ENCODE assay signal across 14 cellular contexts in genomic region chr6:151661928-151662327, GRCh38.
DNase-seq lines count a peak whose midpoint lies in the region; ATAC-seq and TF ChIP-seq lines count a peak whose summit lies in the region.
"Had no signal": no experiment of that assay in that cellular context is flagged by ENCODE, and none has a peak within 500 bp of the region (broad histone marks: within the 10 kb centered on the region; RNA-seq: fewer than 3 reads in every experiment).

No MANE protein-coding gene starts in this region.

- no peak for TF ChIP-seq POLR2A in gastroesophageal sphincter (IDR thresholded peaks at IDR 0.05)

- dilution Hi-C loops in mammary epithelial cell (cut with HindIII; ENCODE audit: low sequenced_read_pairs): no loop called here

- intact Hi-C loops in mammary epithelial cell (cut with micrococcal nuclease): no loop called here
- intact Hi-C loops in left cardiac atrium (cut with DNase I): no loop called here

- CTCF ChIA-PET in mammary epithelial cell (lab: Charles Lee; ENCODE audit: low non-redundant PET): interaction anchor here (0.5 kb wide), 1 partner anchor 10 kb away, joined by 5 read pairs; no protein-coding TSS in a partner anchor

- H3K27me3 ChIP-seq in mammary epithelial cell (ENCODE audit: insufficient read depth, low read length) (no peaks in the 10 kb centered on the region), osteoblast (ENCODE audit: insufficient read depth, low read length) (peaks cover 5% of the 10 kb centered on the region), gastroesophageal sphincter (no peaks in the 10 kb centered on the region)
- H3K27me3 ChIP-seq: MG63, spleen had no signal

- WGBS in mammary epithelial cell (ENCODE audit: low coverage, missing lambda C conversion rate): 36% methylated on average over 4 of the region's 4 CpGs
- WGBS in gastroesophageal sphincter (ENCODE audit: low coverage in 1 of 2), 2 donors: 26 to 45% methylated on average over 4 of the region's 4 CpGs

- DNase-seq in LNCaP clone FGC (ENCODE audit: low read depth) (no peak), mammary epithelial cell (no peak), osteoblast (ENCODE audit: insufficient read length, low spot score, missing footprints) (no peak), left cardiac atrium (no peak)
- DNase-seq: COR-L47, left ventricle myocardium inferior, MG63, NCI-H226, SHP77, spleen had no signal

- peak; percentile 52 for TF ChIP-seq CTCF in GM12874 (IDR thresholded peaks at IDR 0.05; ENCODE audit: insufficient read depth, low read depth, low read length)
- TF ChIP-seq CTCF in LNCaP clone FGC (IDR thresholded peaks at IDR 0.05; ENCODE audit: control insufficient read depth, extremely low read depth, insufficient read depth): peak; percentile 34; the same call in 1 of the 2 replicates
- peak; percentile 19 to 40 for TF ChIP-seq CTCF in mammary epithelial cell (conservative IDR thresholded peaks at IDR 0.05 in 1 of 2, IDR thresholded peaks at IDR 0.05 in 1 of 2; ENCODE audit: extremely low read depth in 1 of 2, insufficient read depth in 1 of 2, low read depth in 1 of 2, low read length in 2 of 2)
- TF ChIP-seq CTCF in osteoblast (IDR thresholded peaks at IDR 0.05; ENCODE audit: extremely low read depth, low read depth, low read length): peak; percentile 23
- no peak for TF ChIP-seq CTCF in gastroesophageal sphincter (IDR thresholded peaks at IDR 0.05)

- no TSS peak for BruUV-seq in mammary epithelial cell (replicated peaks; lab: Mats Ljungman, UMichigan)

- no peak overlapping the region for H3K27ac ChIP-seq in mammary epithelial cell (ENCODE audit: insufficient read depth, low read depth, low read length)
- no peak overlapping the region for H3K27ac ChIP-seq in osteoblast (ENCODE audit: low read depth, low read length)
- H3K27ac ChIP-seq in gastroesophageal sphincter: no peak overlapping the region
- H3K27ac ChIP-seq: left ventricle myocardium inferior, spleen, thoracic aorta had no signal

- H3K79me2 ChIP-seq in mammary epithelial cell (ENCODE audit: insufficient read depth, low read length): no peaks in the 10 kb centered on the region
- H3K79me2 ChIP-seq in osteoblast (ENCODE audit: insufficient read depth, low read length): no peaks in the 10 kb centered on the region

- H3K9me3 ChIP-seq in mammary epithelial cell (replicated peaks; ENCODE audit: insufficient read depth, low read length) (no peaks in the 10 kb centered on the region), osteoblast (ENCODE audit: low read depth, low read length) (no peaks in the 10 kb centered on the region), gastroesophageal sphincter (no peaks in the 10 kb centered on the region)
- H3K9me3 ChIP-seq: left ventricle myocardium inferior, MG63, spleen, thoracic aorta had no signal

- no peak overlapping the region for H2AFZ ChIP-seq in mammary epithelial cell (ENCODE audit: low read depth, low read length)
- H2AFZ ChIP-seq in osteoblast (ENCODE audit: low read length): no peak overlapping the region

- no peak overlapping the region for H3K9ac ChIP-seq in mammary epithelial cell (ENCODE audit: insufficient read depth, low read length)

- H3K4me3 ChIP-seq in LNCaP clone FGC (ENCODE audit: low read depth, low read length): no peak overlapping the region
- H3K4me3 ChIP-seq in mammary epithelial cell (replicated peaks in 1 of 3; ENCODE audit: insufficient read depth in 1 of 3, low read depth in 2 of 3, low read length in 3 of 3): no peak overlapping the region
- H3K4me3 ChIP-seq in osteoblast (ENCODE audit: insufficient read depth, low read length): no peak overlapping the region
- H3K4me3 ChIP-seq in gastroesophageal sphincter: no peak overlapping the region
- H3K4me3 ChIP-seq: left ventricle myocardium inferior, MG63, spleen, thoracic aorta had no signal

- in situ Hi-C loops in mammary epithelial cell (cut with MboI; ENCODE audit: low sequenced_read_pairs in 2 of 2): no loop called here

- no peaks in the 10 kb centered on the region for H3K4me1 ChIP-seq in mammary epithelial cell (ENCODE audit: insufficient read depth, low read length)
- no peaks in the 10 kb centered on the region for H3K4me1 ChIP-seq in osteoblast (ENCODE audit: insufficient read depth, low read length)
- H3K4me1 ChIP-seq in gastroesophageal sphincter: no peaks in the 10 kb centered on the region
- H3K4me1 ChIP-seq: left ventricle myocardium inferior, spleen had no signal

- no peak for TF ChIP-seq EP300 in gastroesophageal sphincter (IDR thresholded peaks at IDR 0.05)

- H4K20me1 ChIP-seq in mammary epithelial cell (ENCODE audit: insufficient read depth, low read length): no peaks in the 10 kb centered on the region
- H4K20me1 ChIP-seq in osteoblast (ENCODE audit: insufficient read depth, low read length): no peaks in the 10 kb centered on the region

- no peak overlapping the region for H3K4me2 ChIP-seq in mammary epithelial cell (ENCODE audit: insufficient read depth, low read depth, low read length)
- no peak overlapping the region for H3K4me2 ChIP-seq in osteoblast (ENCODE audit: insufficient read depth, low read length)

- H3K36me3 ChIP-seq in mammary epithelial cell (ENCODE audit: insufficient read depth, low read length) (no peaks in the 10 kb centered on the region), osteoblast (ENCODE audit: insufficient read depth, low read length) (no peaks in the 10 kb centered on the region), gastroesophageal sphincter (no peaks in the 10 kb centered on the region)
- H3K36me3 ChIP-seq: left ventricle myocardium inferior, MG63, spleen, thoracic aorta had no signal

- no peak for ATAC-seq in gastroesophageal sphincter
- ATAC-seq in esophagus mucosa: no peak
- ATAC-seq in left cardiac atrium: no peak

Comparison
In these comparisons a context has a peak if more than half of its experiments do, and no peak if none do; other contexts are left out.
1. CTCF ChIP-seq: peak in GM12874 (single experiment), LNCaP clone FGC (single experiment), mammary epithelial cell (2 of 2) and osteoblast (single experiment); none in gastroesophageal sphincter (0 of 4).